Comparison of ENCODE assay signal across 17 cellular contexts in genomic region chr17:17020821-17021193, GRCh38. TPM values are rescaled to one million over a fixed set of nuclear protein-coding genes. Genes with fewer than 3 reads are reported as not detected.
DNase-seq lines count a peak whose midpoint lies in the region; ATAC-seq, FAIRE-seq and TF ChIP-seq lines count a peak whose summit lies in the region.
"Had no signal": no experiment of that assay in that cellular context is flagged by ENCODE, and none has a peak within 500 bp of the region (broad histone marks: within the 10 kb centered on the region; RNA-seq: fewer than 3 reads in every experiment).

No MANE protein-coding gene starts in this region.

- TF ChIP-seq POLR2A in HepG2 (IDR thresholded peaks at IDR 0.05; ENCODE audit: insufficient read depth in 1 of 2, low read depth in 2 of 2, low read length in 2 of 2) (no peak), right lobe of liver (IDR thresholded peaks at IDR 0.05) (no peak), vagina (IDR thresholded peaks at IDR 0.05) (no peak)

- peak overlapping the region; percentile 75 for H3K4me2 ChIP-seq in HepG2 (ENCODE audit: low read depth, low read length)

- TF ChIP-seq EP300 in HepG2 (IDR thresholded peaks at IDR 0.05; ENCODE audit: low read depth in 2 of 2, low read length in 2 of 2) (no peak), HepG2 (CRISPR knock-in tag; IDR thresholded peaks at IDR 0.05; ENCODE audit: borderline replicate concordance) (no peak)

- CTCF ChIA-PET in HepG2 (lab: Yijun Ruan, JAX; ENCODE audit: low intra/inter-chr PET ratio, low total read pairs), result no interaction called here

- intact Hi-C loops in HepG2 (cut with micrococcal nuclease; ENCODE audit: unreplicated experiment), result no loop called here
- intact Hi-C loops in right lobe of liver (cut with DNase I), result no loop called here
- intact Hi-C loops in left ventricle myocardium inferior (cut with micrococcal nuclease), result no loop called here
- intact Hi-C loops in posterior vena cava (cut with DNase I), result no loop called here
- intact Hi-C loops in vagina (cut with DNase I), result no loop called here

- no peak overlapping the region for H3K9ac ChIP-seq in HepG2 (ENCODE audit: insufficient read depth, low read depth, low read length)

- TF ChIP-seq RAD21 in HepG2 (CRISPR knock-in tag; IDR thresholded peaks at IDR 0.05), result no peak

- H2AFZ ChIP-seq in HepG2 (ENCODE audit: low read length), result no peak overlapping the region

- H3K4me1 ChIP-seq in HepG2 (ENCODE audit: insufficient read depth, low read length) (peaks cover 54% of the 10 kb centered on the region), right lobe of liver (no peaks in the 10 kb centered on the region), left ventricle myocardium inferior (peaks cover 36% of the 10 kb centered on the region), vagina (peaks cover 9% of the 10 kb centered on the region)

- no peak for FAIRE-seq in HepG2 (lab: Jason Lieb, UNC)
- FAIRE-seq: colon, TTC549 had no signal

- no peak for DNase-seq in HepG2 (ENCODE audit: low spot score)
- no peak for DNase-seq in right lobe of liver
- DNase-seq in left ventricle myocardium inferior, result no peak
- peak; percentile 48 for DNase-seq in posterior vena cava (ENCODE audit: low spot score)
- DNase-seq in vagina (ENCODE audit: extremely low spot score in 2 of 2), result no peak
- no peak for DNase-seq in HuH-7 (ENCODE audit: low spot score)
- no peak for DNase-seq in NCI-H2081 treated with DMSO at 0.1 percent for 48 hours (lab: John Stamatoyannopoulos, UW)
- DNase-seq in medulla oblongata (ENCODE audit: extremely low spot score), result no peak
- DNase-seq: activated naive CD8-positive, alpha-beta T cell treated with anti-CD3 and anti-CD28 coated beads, Interleukin-2, amount 50 U/mL, for 24 hours; activated T-cell treated with anti-CD3 and anti-CD28 coated beads, Interleukin-2, amount 50 U/mL, for 4 hours; CD8-positive, alpha-beta T cell; NCI-H2029; NCI-H526 had no signal

- TF ChIP-seq CTCF in HepG2 (CRISPR knock-in tag; IDR thresholded peaks at IDR 0.05) (no peak), right lobe of liver (IDR thresholded peaks at IDR 0.05) (no peak), left ventricle myocardium inferior (IDR thresholded peaks at IDR 0.05; ENCODE audit: borderline replicate concordance) (no peak), vagina (IDR thresholded peaks at IDR 0.05) (no peak)

- no peaks in the 10 kb centered on the region for H3K79me2 ChIP-seq in HepG2 (ENCODE audit: insufficient read depth, low read length)

- ATAC-seq in HepG2, result no peak
- no peak for ATAC-seq in right lobe of liver
- ATAC-seq: activated naive CD8-positive, alpha-beta T cell treated with anti-CD3 and anti-CD28 coated beads, Interleukin-2, amount 50 U/mL, for 24 hours; activated T-cell treated with anti-CD3 and anti-CD28 coated beads, Interleukin-2, amount 50 U/mL, for 4 hours; CD8-positive, alpha-beta T cell had no signal

- no TSS peak for BruUV-seq in HepG2 (replicated peaks; lab: Mats Ljungman, UMichigan)

- POLR2A ChIA-PET in HepG2 (lab: Yijun Ruan, JAX), result interaction anchor here (1.0 to 1.3 kb wide), 2 partner anchors 8 to 11 kb away, joined by 3 to 12 read pairs; no protein-coding TSS in a partner anchor

- no peak overlapping the region for H3K27ac ChIP-seq in HepG2 (ENCODE audit: extremely low read length, insufficient read depth, low read length)
- H3K27ac ChIP-seq in right lobe of liver, result no peak overlapping the region
- H3K27ac ChIP-seq in left ventricle myocardium inferior (replicated peaks), result peak overlapping the region; percentile 69
- peak overlapping the region; percentile 7 for H3K27ac ChIP-seq in vagina

- H3K4me3 ChIP-seq in HepG2 (replicated peaks in 1 of 3; ENCODE audit: insufficient read depth in 1 of 3, low read depth in 2 of 3, low read length in 3 of 3) (peak overlapping the region in 1 of 3 experiments; percentile 46; a peak in 1 of 6 replicates), right lobe of liver (no peak overlapping the region), left ventricle myocardium inferior (peak overlapping the region; percentile 25), vagina (no peak overlapping the region)

- WGBS in HepG2 (ENCODE audit: low lambda C conversion rate), result 78% methylated on average over 8 of the region's 8 CpGs
- WGBS in right lobe of liver (ENCODE audit: insufficient coverage, low coverage, low lambda C conversion rate, missing lambda C conversion rate), result 80% methylated on average over 1 of the region's 8 CpGs

- in situ Hi-C loops in HepG2 (cut with HindIII; ENCODE audit: extremely low pct_ligation_motif_present, low pct_unique_long_range_greater_than_20kb), result no loop called here

- no peaks in the 10 kb centered on the region for H4K20me1 ChIP-seq in HepG2 (ENCODE audit: insufficient read depth, low read length)

- H3K27me3 ChIP-seq in HepG2 (ENCODE audit: control insufficient read depth in 1 of 2, insufficient read depth in 2 of 2, low read length in 2 of 2) (peaks cover 0 to 1% of the 10 kb centered on the region in 2 experiments; a peak in 3 of 5 replicates), right lobe of liver (no peaks in the 10 kb centered on the region), left ventricle myocardium inferior (ENCODE audit: low read depth) (no peaks in the 10 kb centered on the region), vagina (no peaks in the 10 kb centered on the region)

- H3K36me3 ChIP-seq in HepG2 (replicated peaks in 1 of 2; ENCODE audit: control insufficient read depth in 1 of 2, insufficient read depth in 2 of 2, low read length in 2 of 2) (no peaks in the 10 kb centered on the region), right lobe of liver (no peaks in the 10 kb centered on the region), left ventricle myocardium inferior (no peaks in the 10 kb centered on the region), vagina (no peaks in the 10 kb centered on the region)

- H3K9me3 ChIP-seq in HepG2 (ENCODE audit: low read length), result no peaks in the 10 kb centered on the region
- no peaks in the 10 kb centered on the region for H3K9me3 ChIP-seq in right lobe of liver
- H3K9me3 ChIP-seq in left ventricle myocardium inferior (replicated peaks), result no peaks in the 10 kb centered on the region
- no peaks in the 10 kb centered on the region for H3K9me3 ChIP-seq in vagina

RNA-seq across cellular contexts. Expression of gene MPRIP, which starts 21.4 kb away (rescaled TPM):
- total RNA-seq in HepG2 (2016; rRNA removed; fragmentation: Illumina TruSeq; extraction: Trizol), result 43.6 and 50.2 TPM in 2 replicates
- 15.5 and 22.4 TPM in 2 replicates for total RNA-seq in HepG2 (2016; cell fraction: cytosol; rRNA removed; fragmentation: Illumina TruSeq; extraction: Trizol; ENCODE audit: low read depth)
- 35.4 and 49.2 TPM in 2 replicates for total RNA-seq in HepG2 (2016; cell fraction: insoluble cytoplasmic fraction; rRNA removed; fragmentation: Illumina TruSeq; extraction: Trizol)
- total RNA-seq in HepG2 (2016; cell fraction: membrane; rRNA removed; fragmentation: Illumina TruSeq; extraction: Trizol), result 44.2 and 45.8 TPM in 2 replicates
- 44.0 and 52.2 TPM in 2 replicates for total RNA-seq in HepG2 (2016; cell fraction: nucleus; rRNA removed; fragmentation: Illumina TruSeq; extraction: Trizol)
- polyA plus RNA-seq in HepG2 (2011; rRNA removed), result 42.9 and 52.4 TPM in 2 replicates
- polyA plus RNA-seq in HepG2 (2011; cell fraction: cytosol; rRNA removed), result 27.7 and 33.6 TPM in 2 replicates
- polyA plus RNA-seq in HepG2 (2011; cell fraction: nucleus; rRNA removed), result 64.4 and 73.7 TPM in 2 replicates
- 45.3 and 47.7 TPM in 2 replicates for polyA plus RNA-seq in HepG2 (2012)
- 21.2 and 23.7 TPM in 2 replicates for polyA plus RNA-seq in HepG2 (2016; cell fraction: cytosol; fragmentation: Illumina TruSeq; extraction: Trizol; ENCODE audit: low read depth)
- 54.0 and 64.3 TPM in 2 replicates for polyA plus RNA-seq in HepG2 (2016; cell fraction: insoluble cytoplasmic fraction; fragmentation: Illumina TruSeq; extraction: Trizol; ENCODE audit: low read depth)
- 40.8 and 46.7 TPM in 2 replicates for polyA plus RNA-seq in HepG2 (2016; cell fraction: membrane; fragmentation: Illumina TruSeq; extraction: Trizol; ENCODE audit: low read depth)
- 98.9 and 100 TPM in 2 replicates for polyA plus RNA-seq in HepG2 (2016; cell fraction: nucleus; fragmentation: Illumina TruSeq; extraction: Trizol; ENCODE audit: insufficient read depth, low read depth)
- polyA minus RNA-seq in HepG2 (2011; rRNA and poly(A)+ RNA removed; ENCODE audit: low replicate concordance), result 85.4 and 275 TPM in 2 replicates
- 31.4 and 37.0 TPM in 2 replicates for polyA minus RNA-seq in HepG2 (2011; cell fraction: cytosol; rRNA and poly(A)+ RNA removed)
- 58.5 and 70.9 TPM in 2 replicates for polyA minus RNA-seq in HepG2 (2011; cell fraction: nucleus; rRNA and poly(A)+ RNA removed)
- 10 to 100 TPM; 39.0 to 97.6 (median 76.7) TPM for total RNA-seq in right lobe of liver
- total RNA-seq in left ventricle myocardium inferior, result 350 TPM
- 100 to 1,000 TPM; 359 to 405 TPM for total RNA-seq in posterior vena cava
- 202 TPM for total RNA-seq in vagina

RNA-seq across cellular contexts. Expression of gene TNFRSF13B, which starts 48.9 kb away (rescaled TPM):
- total RNA-seq in HepG2 (2016; rRNA removed; fragmentation: Illumina TruSeq; extraction: Trizol), result not detected in 2 replicates
- total RNA-seq in HepG2 (2016; cell fraction: cytosol; rRNA removed; fragmentation: Illumina TruSeq; extraction: Trizol; ENCODE audit: low read depth), result not detected in 2 replicates
- total RNA-seq in HepG2 (2016; cell fraction: insoluble cytoplasmic fraction; rRNA removed; fragmentation: Illumina TruSeq; extraction: Trizol), result not detected in 2 replicates
- total RNA-seq in HepG2 (2016; cell fraction: membrane; rRNA removed; fragmentation: Illumina TruSeq; extraction: Trizol), result not detected in 2 replicates
- not detected in 2 replicates for total RNA-seq in HepG2 (2016; cell fraction: nucleus; rRNA removed; fragmentation: Illumina TruSeq; extraction: Trizol)
- polyA plus RNA-seq in HepG2 (2011; rRNA removed), result not detected in 2 replicates
- polyA plus RNA-seq in HepG2 (2011; cell fraction: cytosol; rRNA removed), result not detected in 2 replicates
- polyA plus RNA-seq in HepG2 (2011; cell fraction: nucleus; rRNA removed), result not detected in 2 replicates
- not detected in 2 replicates for polyA plus RNA-seq in HepG2 (2012)
- not detected in 2 replicates for polyA plus RNA-seq in HepG2 (2016; cell fraction: cytosol; fragmentation: Illumina TruSeq; extraction: Trizol; ENCODE audit: low read depth)
- not detected in 2 replicates for polyA plus RNA-seq in HepG2 (2016; cell fraction: insoluble cytoplasmic fraction; fragmentation: Illumina TruSeq; extraction: Trizol; ENCODE audit: low read depth)
- polyA plus RNA-seq in HepG2 (2016; cell fraction: membrane; fragmentation: Illumina TruSeq; extraction: Trizol; ENCODE audit: low read depth), result not detected in 2 replicates
- not detected in 2 replicates for polyA plus RNA-seq in HepG2 (2016; cell fraction: nucleus; fragmentation: Illumina TruSeq; extraction: Trizol; ENCODE audit: insufficient read depth, low read depth)
- polyA minus RNA-seq in HepG2 (2011; rRNA and poly(A)+ RNA removed; ENCODE audit: low replicate concordance), result 0.09 TPM in 1 of 2 replicates, not detected in the other
- polyA minus RNA-seq in HepG2 (2011; cell fraction: cytosol; rRNA and poly(A)+ RNA removed), result not detected in 2 replicates
- not detected in 2 replicates for polyA minus RNA-seq in HepG2 (2011; cell fraction: nucleus; rRNA and poly(A)+ RNA removed)
- total RNA-seq in right lobe of liver, result under 1 TPM in 1 of 6 experiments, not detected in 5; 0.44 TPM
- not detected for total RNA-seq in left ventricle myocardium inferior
- total RNA-seq in posterior vena cava, result not detected
- total RNA-seq in vagina, result not detected
- total RNA-seq: CD8-positive, alpha-beta T cell; epithelial cell of proximal tubule; glomerular endothelial cell had no signal

Comparison
In these comparisons a context has a peak if more than half of its experiments do, and no peak if none do; other contexts are left out.
1. H3K27ac ChIP-seq: peak in left ventricle myocardium inferior (single experiment) and vagina (single experiment); none in HepG2 (single experiment) and right lobe of liver (0 of 3).